7 cellular contexts compared by ENCODE assay signal in the genomic region with DNA sequence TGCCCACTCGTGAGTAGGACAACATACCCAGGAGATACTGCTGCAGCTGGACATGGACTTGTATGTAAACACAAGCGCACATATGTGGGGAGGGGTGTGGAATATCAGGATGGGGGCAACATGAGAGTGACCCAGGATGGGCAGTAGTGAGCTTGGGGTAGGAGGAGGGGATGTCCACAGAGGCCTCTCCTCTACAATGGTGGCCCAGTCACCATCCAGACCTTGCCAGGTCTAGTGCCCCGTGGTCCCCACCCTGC. TPM values are rescaled to one million over a fixed set of nuclear protein-coding genes. Genes with fewer than 3 reads are reported as not detected.
DNase-seq lines count a peak whose midpoint lies in the region; TF ChIP-seq lines count a peak whose summit lies in the region.

No MANE protein-coding gene starts in this region.

- no peak for TF ChIP-seq CTCF in adrenal gland (IDR thresholded peaks at IDR 0.05)

- H3K4me3 ChIP-seq in HUES64 (ENCODE audit: low read length) (peak overlapping the region; percentile 69), adrenal gland (peak overlapping the region in 3 of 4 donors; percentile 58 to 86 (median 62)), subcutaneous abdominal adipose tissue (ENCODE audit: low read depth in 1 of 5, low read length in 5 of 5) (peak overlapping the region; percentile 72 to 79 (median 77))

- no peaks in the 10 kb centered on the region for H3K9me3 ChIP-seq in HUES64 (ENCODE audit: insufficient read depth, low read depth, low read length)
- H3K9me3 ChIP-seq in adrenal gland (replicated peaks in 1 of 3): no peaks in the 10 kb centered on the region
- H3K9me3 ChIP-seq in subcutaneous abdominal adipose tissue (ENCODE audit: control insufficient read depth in 5 of 5, low read length in 5 of 5): no peaks in the 10 kb centered on the region

- WGBS in HUES64: 74% methylated on average over 3 of the region's 3 CpGs
- 28 to 44% (median 40%) methylated on average over 3 of the region's 3 CpGs for WGBS in adrenal gland, 4 donors

- H3K27me3 ChIP-seq in HUES64 (ENCODE audit: insufficient read depth, low read length) (no peaks in the 10 kb centered on the region), adrenal gland (no peaks in the 10 kb centered on the region), layer of hippocampus (ENCODE audit: control insufficient read depth, insufficient read depth, low read length) (no peaks in the 10 kb centered on the region), subcutaneous abdominal adipose tissue (ENCODE audit: control insufficient read depth in 5 of 5, insufficient read depth in 4 of 5, low read length in 5 of 5) (no peaks in the 10 kb centered on the region)

- DNase-seq in adrenal gland (peak in 2 of 7 donors; percentile 24 to 38), NCI-H1105 (lab: John Stamatoyannopoulos, UW) (no peak), NCI-H1694 (lab: John Stamatoyannopoulos, UW) (no peak)
- no peak for DNase-seq in stimulated activated CD4-positive, alpha-beta T cell treated with anti-CD3 and anti-CD28 coated beads, Interleukin-4, amount 100 ng/mL, for 24 hours

- H3K36me3 ChIP-seq in HUES64 (ENCODE audit: insufficient read depth, low read length): peaks cover 14% of the 10 kb centered on the region
- peaks cover 0 to 11% of the 10 kb centered on the region in 2 donors for H3K36me3 ChIP-seq in adrenal gland (replicated peaks in 1 of 2)
- peaks cover 8 to 27% (median 9%) of the 10 kb centered on the region in 5 donors for H3K36me3 ChIP-seq in subcutaneous abdominal adipose tissue (ENCODE audit: control insufficient read depth in 5 of 5, insufficient read depth in 5 of 5, low read length in 5 of 5)

- intact Hi-C loops in adrenal gland (cut with DNase I): loop anchor here (5.0 to 10.0 kb wide), 2 partner anchors 48 to 51 kb away; a partner anchor contains a TSS

- H3K9ac ChIP-seq in HUES64 (ENCODE audit: low read depth, low read length) (no peak overlapping the region), subcutaneous abdominal adipose tissue (ENCODE audit: low read length in 5 of 5) (peak overlapping the region; percentile 17 to 88 (median 76))

- TF ChIP-seq POLR2A in adrenal gland (IDR thresholded peaks at IDR 0.05): no peak

- H3K4me1 ChIP-seq in HUES64 (ENCODE audit: insufficient read depth, low read length) (peaks cover 37% of the 10 kb centered on the region), adrenal gland (replicated peaks in 1 of 2) (peaks cover 36 to 45% of the 10 kb centered on the region in 2 donors), subcutaneous abdominal adipose tissue (ENCODE audit: control insufficient read depth in 5 of 5, insufficient read depth in 5 of 5, low read length in 5 of 5) (peaks cover 6 to 47% (median 42%) of the 10 kb centered on the region in 5 donors)

- no peak overlapping the region for H3K27ac ChIP-seq in HUES64 (ENCODE audit: low read depth, low read length)
- peak overlapping the region in 4 of 5 donors; percentile 27 to 94 (median 80) for H3K27ac ChIP-seq in adrenal gland
- H3K27ac ChIP-seq in layer of hippocampus (ENCODE audit: low read depth, low read length): peak overlapping the region; percentile 95
- H3K27ac ChIP-seq in subcutaneous abdominal adipose tissue (ENCODE audit: low read depth, low read length): peak overlapping the region; percentile 64

RNA-seq across cellular contexts. Expression of a gene that starts 0.3 kb away (rescaled TPM):
- polyA plus RNA-seq in HUES64 (2013, experiment 1 of 2): 2.4 TPM
- 2.9 TPM for polyA plus RNA-seq in HUES64 (2013, experiment 2 of 2)
- total RNA-seq in adrenal gland: 10 to 100 TPM; 21.6 to 39.4 (median 30.1) TPM
- 10 to 100 TPM in 2 of 3 donors, 1 to 10 TPM in 1; 7.0 to 23.6 (median 13.3) TPM for polyA plus RNA-seq in adrenal gland

RNA-seq across cellular contexts. Expression of a gene that starts 32.1 kb away (rescaled TPM):
- polyA plus RNA-seq in HUES64 (2013, experiment 1 of 2): not detected
- polyA plus RNA-seq in HUES64 (2013, experiment 2 of 2): not detected
- total RNA-seq in adrenal gland: under 1 TPM in 2 of 8 donors, not detected in 6; 0.11 to 0.54 TPM
- polyA plus RNA-seq in adrenal gland: under 1 TPM in 1 of 3 donors, not detected in 2; 0.03 TPM

RNA-seq across cellular contexts. Expression of a gene that starts 49.4 kb away (rescaled TPM):
- polyA plus RNA-seq in HUES64 (2013, experiment 1 of 2): not detected
- polyA plus RNA-seq in HUES64 (2013, experiment 2 of 2): not detected
- total RNA-seq in adrenal gland: 1 to 10 TPM in 2 of 8 donors, under 1 TPM in 5, not detected in 1; 0.18 to 4.5 (median 0.71) TPM
- 1 to 10 TPM in 1 of 3 donors, under 1 TPM in 1, not detected in 1; 0.94 to 3.0 TPM for polyA plus RNA-seq in adrenal gland

RNA-seq across cellular contexts. Expression of a gene that starts 52.7 kb away (rescaled TPM):
- polyA plus RNA-seq in HUES64 (2013, experiment 1 of 2): 29.4 TPM
- polyA plus RNA-seq in HUES64 (2013, experiment 2 of 2): 33.5 TPM
- total RNA-seq in adrenal gland: 100 to 1,000 TPM in 2 of 8 donors, 10 to 100 TPM in 6; 12.7 to 114 (median 49.4) TPM
- 10 to 100 TPM; 34.3 to 64.7 (median 47.5) TPM for polyA plus RNA-seq in adrenal gland
